Comparison of ENCODE assay signal across 9 cellular contexts in genomic region chr11:3022300-3022967, GRCh38. TPM values are rescaled to one million over a fixed set of nuclear protein-coding genes. Genes with fewer than 3 reads are reported as not detected.
DNase-seq lines count a peak whose midpoint lies in the region; ATAC-seq, FAIRE-seq and TF ChIP-seq lines count a peak whose summit lies in the region.
"Had no signal": no experiment of that assay in that cellular context is flagged by ENCODE, and none has a peak within 500 bp of the region (broad histone marks: within the 10 kb centered on the region; RNA-seq: fewer than 3 reads in every experiment).

No MANE protein-coding gene starts in this region.

- H3F3A ChIP-seq in neural progenitor cell (ENCODE audit: low read depth): no peaks in the 10 kb centered on the region

- H3K9me3 Mint-ChIP-seq in activated T-cell treated with anti-CD3 and anti-CD28 coated beads, Interleukin-2, amount 50 U/mL, for 24 hours: no peaks in the 10 kb centered on the region
- no peaks in the 10 kb centered on the region for H3K9me3 Mint-ChIP-seq in neural progenitor cell

- SMC1A ChIA-PET in GM12878 (lab: Charles Lee; ENCODE audit: uncharacterized antibody, unreplicated experiment): interaction anchor here (0.9 to 4.8 kb wide), 6 partner anchors 8 to 130 kb away, joined by 3 to 26 read pairs (median 4); no protein-coding TSS in a partner anchor

- DNase-seq in activated T-cell treated with anti-CD3 and anti-CD28 coated beads, Interleukin-2, amount 50 U/mL, for 24 hours: no peak
- DNase-seq in activated T-cell treated with anti-CD3 and anti-CD28 coated beads, Interleukin-2, amount 50 U/mL, for 1 hour: no peak
- DNase-seq in HT1080 (ENCODE audit: low read depth) (peak; percentile 64), GM12878 (ENCODE audit: low read depth, low spot score) (peak; percentile 38), neural progenitor cell (ENCODE audit: low spot score) (no peak), NCI-H748 (lab: John Stamatoyannopoulos, UW; ENCODE audit: unreplicated experiment) (no peak), mesenteric fat pad (ENCODE audit: low spot score) (no peak)
- no peak for DNase-seq in stimulated activated CD4-positive, alpha-beta T cell treated with anti-CD3 and anti-CD28 coated beads, Interleukin-15, amount 100 ng/mL, for 24 hours

- intact Hi-C loops in GM12878 (cut with micrococcal nuclease; ENCODE audit: unreplicated experiment): no loop called here

- BruUV-seq in GM12878 (replicated peaks; lab: Mats Ljungman, UMichigan): no TSS peak

- WGBS in GM12878 (ENCODE audit: insufficient coverage, insufficient replicate concordance, low lambda C conversion rate, missing lambda C conversion rate): 31% methylated on average over 14 of the region's 14 CpGs

- CTCF ChIA-PET in GM12878 (lab: Yijun Ruan, JAX): interaction anchor here (0.6 to 4.3 kb wide), 10 partner anchors 9 to 93 kb away, joined by 3 to 43 read pairs (median 8); partner anchors contain the start of gene PHLDA2

- no peak for TF ChIP-seq EP300 in GM12878 (IDR thresholded peaks at IDR 0.05; ENCODE audit: borderline replicate concordance in 1 of 2, control insufficient read depth in 1 of 2, low read depth in 2 of 2, low read length in 2 of 2)

- H4K20me1 ChIP-seq in GM12878 (ENCODE audit: control insufficient read depth, insufficient read depth) (no peaks in the 10 kb centered on the region), neural progenitor cell (ENCODE audit: low read depth) (peaks cover 4% of the 10 kb centered on the region)

- peak; percentile 90 for ATAC-seq in GM12878

- H3K27ac Mint-ChIP-seq in activated T-cell treated with anti-CD3 and anti-CD28 coated beads, Interleukin-2, amount 50 U/mL, for 24 hours: peak overlapping the region; percentile 84
- peak overlapping the region; percentile 62 for H3K27ac Mint-ChIP-seq in neural progenitor cell

- H3K9ac ChIP-seq in GM12878 (ENCODE audit: control insufficient read depth, insufficient read depth, low read length) (peak overlapping the region; percentile 20; the same call in 1 of the 2 replicates), neural progenitor cell (no peak overlapping the region)

- H3K4me3 Mint-ChIP-seq in activated T-cell treated with anti-CD3 and anti-CD28 coated beads, Interleukin-2, amount 50 U/mL, for 24 hours: no peak overlapping the region
- no peak overlapping the region for H3K4me3 Mint-ChIP-seq in neural progenitor cell

- peaks cover 14 to 25% of the 10 kb centered on the region in 2 experiments for H3K36me3 ChIP-seq in GM12878 (ENCODE audit: control insufficient read depth in 2 of 2, insufficient read depth in 2 of 2, low read length in 1 of 2)
- H3K36me3 ChIP-seq in neural progenitor cell: no peaks in the 10 kb centered on the region

- no peak overlapping the region for H3K4me3 ChIP-seq in GM12878
- H3K4me3 ChIP-seq in neural progenitor cell: no peak overlapping the region

- in situ Hi-C loops in GM12878 (cut with MboI): no loop called here

- H3K27me3 Mint-ChIP-seq in activated T-cell treated with anti-CD3 and anti-CD28 coated beads, Interleukin-2, amount 50 U/mL, for 24 hours: no peaks in the 10 kb centered on the region
- peaks cover 4% of the 10 kb centered on the region for H3K27me3 Mint-ChIP-seq in neural progenitor cell (ENCODE audit: insufficient read depth, low read depth)

- no peaks in the 10 kb centered on the region for H3K79me2 ChIP-seq in GM12878 (ENCODE audit: control insufficient read depth, insufficient read depth, low read length)
- no peaks in the 10 kb centered on the region for H3K79me2 ChIP-seq in neural progenitor cell (ENCODE audit: low read depth)

- no peak for TF ChIP-seq POLR2A in GM12878 (IDR thresholded peaks at IDR 0.05; ENCODE audit: low read depth, low read length)

- RAD21 ChIA-PET in GM12878 (lab: Charles Lee; ENCODE audit: unreplicated experiment): interaction anchor here (0.7 to 3.5 kb wide), 9 partner anchors 9 to 620 kb away, joined by 3 to 23 read pairs (median 3); no protein-coding TSS in a partner anchor

- H3K27ac ChIP-seq in GM12878 (ENCODE audit: control insufficient read depth, insufficient read depth) (peak overlapping the region; percentile 75), neural progenitor cell (no peak overlapping the region)
- H3K27ac ChIP-seq: C4-2B had no signal

- peaks cover 17% of the 10 kb centered on the region for H3K4me1 ChIP-seq in GM12878 (ENCODE audit: control insufficient read depth, insufficient read depth, low read length)
- peaks cover 6% of the 10 kb centered on the region for H3K4me1 ChIP-seq in neural progenitor cell

- no peak for TF ChIP-seq RAD21 in GM12878 (IDR thresholded peaks at IDR 0.05; ENCODE audit: insufficient read depth, low read depth, low read length)

- H3K4me2 ChIP-seq in GM12878 (ENCODE audit: control insufficient read depth, insufficient read depth): peak overlapping the region; percentile 78
- H3K4me2 ChIP-seq in neural progenitor cell: no peak overlapping the region

- H3K9me3 ChIP-seq in GM12878 (replicated peaks; ENCODE audit: control insufficient read depth, insufficient read depth, low read length) (no peaks in the 10 kb centered on the region), neural progenitor cell (ENCODE audit: low read depth) (no peaks in the 10 kb centered on the region)

- POLR2A ChIA-PET in GM12878 (lab: Charles Lee): interaction anchor here (0.6 to 1.6 kb wide), 6 partner anchors 30 to 635 kb away, joined by 3 to 4 read pairs (median 3); partner anchors contain the start of gene NAP1L4

- TF ChIP-seq CTCF in GM12878 (IDR thresholded peaks at IDR 0.05 in 2 of 3, conservative IDR thresholded peaks at IDR 0.05 in 1 of 3; ENCODE audit: control insufficient read depth in 2 of 3, extremely low read depth in 1 of 3, insufficient read depth in 1 of 3, low read depth in 3 of 3, low read length in 3 of 3) (no peak), neural progenitor cell (IDR thresholded peaks at IDR 0.05) (no peak)

- H3K4me1 Mint-ChIP-seq in activated T-cell treated with anti-CD3 and anti-CD28 coated beads, Interleukin-2, amount 50 U/mL, for 24 hours (ENCODE audit: low read depth): peaks cover 41% of the 10 kb centered on the region
- peaks cover 5% of the 10 kb centered on the region for H3K4me1 Mint-ChIP-seq in neural progenitor cell

- H3K36me3 Mint-ChIP-seq in activated T-cell treated with anti-CD3 and anti-CD28 coated beads, Interleukin-2, amount 50 U/mL, for 24 hours (ENCODE audit: low read depth): peaks cover 91% of the 10 kb centered on the region
- peaks cover 22% of the 10 kb centered on the region for H3K36me3 Mint-ChIP-seq in neural progenitor cell

- peak; percentile 81 for FAIRE-seq in GM12878 (lab: Jason Lieb, UNC)

- H3K27me3 ChIP-seq in GM12878 (replicated peaks in 1 of 2; ENCODE audit: control insufficient read depth in 2 of 2, insufficient read depth in 2 of 2, low read length in 1 of 2) (no peaks in the 10 kb centered on the region), neural progenitor cell (no peaks in the 10 kb centered on the region)

- peak overlapping the region; percentile 67 for H2AFZ ChIP-seq in GM12878 (ENCODE audit: control insufficient read depth, low read depth, low read length)
- no peak overlapping the region for H2AFZ ChIP-seq in neural progenitor cell (replicated peaks)

TF ChIP-seq in GM12878, 131 proteins besides CTCF, POLR2A, EP300 and RAD21 (continues in another document):
- peak; percentile 18; the same call in 1 of the 2 replicates for TF ChIP-seq NBN (IDR thresholded peaks at IDR 0.05)

RNA-seq across cellular contexts. Expression of gene NAP1L4, which starts 30.3 kb away (rescaled TPM):
- 113 and 119 TPM in 2 replicates for total RNA-seq in HT1080 (2014; rRNA removed; shearing (Covaris generic))
- polyA plus RNA-seq in HT1080 (2015; cell fraction: cytosol; rRNA removed): 131 and 149 TPM in 2 replicates
- polyA plus RNA-seq in HT1080 (2015; cell fraction: nucleus; rRNA removed): 148 and 163 TPM in 2 replicates
- 427 and 452 TPM in 2 replicates for total RNA-seq in GM12878 (2013; cell fraction: nucleolus; rRNA removed)
- total RNA-seq in GM12878 (2014; rRNA removed) (103 and 107 TPM in 2 replicates), GM12878 (2014; rRNA removed; fragmentation: Illumina TruSeq; extraction: Trizol) (100 and 101 TPM in 2 replicates), GM12878 (2021) (128 and 130 TPM in 2 replicates), neural progenitor cell (ENCODE audit: low replicate concordance) (108 and 191 TPM in 2 replicates), mesenteric fat pad (96.1 TPM)
- 48.1 TPM for polyA plus RNA-seq in GM12878 (2011; ENCODE audit: low read depth)
- polyA plus RNA-seq in GM12878 (2011; rRNA removed) (100 and 159 TPM in 2 replicates), GM12878 (2014; fragmentation: Illumina TruSeq; extraction: Trizol) (127 and 140 TPM in 2 replicates), GM12878 (2014; fragmentation: Nextera tagmentation; extraction: Ambion mirVana) (10 to 100 TPM; 24.8 to 44.0 TPM), GM12878 (2014; rRNA removed) (121 TPM in 2 replicates), GM12878 (2016; fragmentation: Nextera tagmentation; extraction: Ambion mirVana) (100 to 1,000 TPM; 181 to 198 TPM)
- 64.8 and 80.3 TPM in 2 replicates for polyA plus RNA-seq in GM12878 (2011; cell fraction: cytosol; rRNA removed)
- 141 and 157 TPM in 2 replicates for polyA plus RNA-seq in GM12878 (2011; cell fraction: nucleus; rRNA removed)
- polyA plus RNA-seq in GM12878 (2012): 71.3 and 83.1 TPM in 2 replicates
- 62.6 and 97.0 TPM in 2 replicates for polyA minus RNA-seq in GM12878 (2011; rRNA and poly(A)+ RNA removed)
- polyA minus RNA-seq in GM12878 (2011; cell fraction: cytosol; rRNA and poly(A)+ RNA removed): 28.8 and 30.2 TPM in 2 replicates
- 52.5 and 71.7 TPM in 2 replicates for polyA minus RNA-seq in GM12878 (2011; cell fraction: nucleus; rRNA and poly(A)+ RNA removed)

RNA-seq across cellular contexts. Expression of gene CARS1, which starts 34.8 kb away (rescaled TPM):
- 83.1 and 91.5 TPM in 2 replicates for total RNA-seq in HT1080 (2014; rRNA removed; shearing (Covaris generic))
- polyA plus RNA-seq in HT1080 (2015; cell fraction: cytosol; rRNA removed): 144 and 166 TPM in 2 replicates
- polyA plus RNA-seq in HT1080 (2015; cell fraction: nucleus; rRNA removed): 436 and 437 TPM in 2 replicates
- total RNA-seq in GM12878 (2013; cell fraction: nucleolus; rRNA removed): 82.2 and 99.9 TPM in 2 replicates
- total RNA-seq in GM12878 (2014; rRNA removed) (42.2 and 44.1 TPM in 2 replicates), GM12878 (2014; rRNA removed; fragmentation: Illumina TruSeq; extraction: Trizol) (32.9 and 33.9 TPM in 2 replicates), GM12878 (2021) (49.2 TPM in 2 replicates), neural progenitor cell (ENCODE audit: low replicate concordance) (17.2 and 22.3 TPM in 2 replicates), mesenteric fat pad (69.4 TPM)
- polyA plus RNA-seq in GM12878 (2011; ENCODE audit: low read depth): 31.3 TPM
- polyA plus RNA-seq in GM12878 (2011; rRNA removed) (51.4 and 60.6 TPM in 2 replicates), GM12878 (2014; fragmentation: Illumina TruSeq; extraction: Trizol) (35.7 and 42.9 TPM in 2 replicates), GM12878 (2014; fragmentation: Nextera tagmentation; extraction: Ambion mirVana) (10 to 100 TPM in 1 of 2 experiments, 1 to 10 TPM in 1; 7.8 to 19.7 TPM), GM12878 (2014; rRNA removed) (51.0 and 52.5 TPM in 2 replicates), GM12878 (2016; fragmentation: Nextera tagmentation; extraction: Ambion mirVana) (10 to 100 TPM; 48.6 to 51.7 TPM)
- 43.0 and 45.6 TPM in 2 replicates for polyA plus RNA-seq in GM12878 (2011; cell fraction: cytosol; rRNA removed)
- 128 and 145 TPM in 2 replicates for polyA plus RNA-seq in GM12878 (2011; cell fraction: nucleus; rRNA removed)
- 44.0 and 47.5 TPM in 2 replicates for polyA plus RNA-seq in GM12878 (2012)
- 41.5 and 48.6 TPM in 2 replicates for polyA minus RNA-seq in GM12878 (2011; rRNA and poly(A)+ RNA removed)
- polyA minus RNA-seq in GM12878 (2011; cell fraction: cytosol; rRNA and poly(A)+ RNA removed): 16.4 and 20.3 TPM in 2 replicates
- 46.5 and 65.3 TPM in 2 replicates for polyA minus RNA-seq in GM12878 (2011; cell fraction: nucleus; rRNA and poly(A)+ RNA removed)

Comparison
In these comparisons a context has a peak if more than half of its experiments do, and no peak if none do; other contexts are left out.
1. DNase-seq: peak in HT1080 (single experiment) and GM12878 (single experiment); none in activated T-cell treated with anti-CD3 and anti-CD28 coated beads, Interleukin-2, amount 50 U/mL, for 24 hours (single experiment), activated T-cell treated with anti-CD3 and anti-CD28 coated beads, Interleukin-2, amount 50 U/mL, for 1 hour (single experiment), neural progenitor cell (single experiment), NCI-H748 (single experiment), stimulated activated CD4-positive, alpha-beta T cell treated with anti-CD3 and anti-CD28 coated beads, Interleukin-15, amount 100 ng/mL, for 24 hours (single experiment) and mesenteric fat pad (single experiment).